21 cellular contexts compared by ENCODE assay signal in genomic region chr10:5688587-5688986, GRCh38. TPM values are rescaled to one million over a fixed set of nuclear protein-coding genes. Genes with fewer than 3 reads are reported as not detected.
A peak's percentile ranks its signal among the peaks of the same experiment; 100 is the strongest.
DNase-seq lines count a peak whose midpoint lies in the region; ATAC-seq and TF ChIP-seq lines count a peak whose summit lies in the region.
"Had no signal": no experiment of that assay in that cellular context is flagged by ENCODE, and none has a peak within 500 bp of the region (broad histone marks: within the 10 kb centered on the region; RNA-seq: fewer than 3 reads in every experiment).

No MANE protein-coding gene starts in this region.

- peaks cover 68% of the 10 kb centered on the region for H4K20me1 ChIP-seq in Loucy (ENCODE audit: insufficient read depth, low read length, poor library complexity, severe bottlenecking)

- no peaks in the 10 kb centered on the region for H3K9me3 Mint-ChIP-seq in activated naive CD8-positive, alpha-beta T cell (ENCODE audit: low read depth)
- no peaks in the 10 kb centered on the region for H3K9me3 Mint-ChIP-seq in activated naive CD8-positive, alpha-beta T cell treated with anti-CD3 and anti-CD28 coated beads for 36 hours
- H3K9me3 Mint-ChIP-seq in WTC11 = peaks cover 6% of the 10 kb centered on the region
- peaks cover 5% of the 10 kb centered on the region for H3K9me3 Mint-ChIP-seq in neural crest cell
- H3K9me3 Mint-ChIP-seq: CD4-positive, CD25-positive, alpha-beta regulatory T cell had no signal

- H3K4me2 ChIP-seq in Loucy (ENCODE audit: low read depth, low read length, poor library complexity, severe bottlenecking) = peak overlapping the region; percentile 97
- H3K4me2 ChIP-seq: KMS-11, PC-9 had no signal

- H3K36me3 Mint-ChIP-seq in activated naive CD8-positive, alpha-beta T cell = peaks cover 8% of the 10 kb centered on the region
- peaks cover 27% of the 10 kb centered on the region for H3K36me3 Mint-ChIP-seq in activated naive CD8-positive, alpha-beta T cell treated with anti-CD3 and anti-CD28 coated beads for 36 hours
- H3K36me3 Mint-ChIP-seq in WTC11 (0 out of 2 replicates have a peak, but pooled peaks cover 5% of the 10 kb centered on the region), neural crest cell (ENCODE audit: low read depth) (peaks cover 5% of the 10 kb centered on the region)

- no peaks in the 10 kb centered on the region for H3F3A ChIP-seq in Loucy (ENCODE audit: low read depth)

- CTCF ChIA-PET in WTC11 (lab: Charles Lee) = no interaction called here

- POLR2A ChIA-PET in WTC11 (lab: Charles Lee) = no interaction called here

- no peaks in the 10 kb centered on the region for H3K27me3 ChIP-seq in Loucy (ENCODE audit: insufficient read depth, low read length, poor library complexity, severe bottlenecking)
- H3K27me3 ChIP-seq: SJSA1 had no signal

- no peak for ATAC-seq in WTC11

- H3K9ac ChIP-seq in Loucy (ENCODE audit: low read depth, low read length, poor library complexity, severe bottlenecking) = peak overlapping the region; percentile 59
- H3K9ac ChIP-seq: KMS-11 had no signal

- peak overlapping the region; percentile 60 for H3K4me3 Mint-ChIP-seq in activated naive CD8-positive, alpha-beta T cell
- H3K4me3 Mint-ChIP-seq in activated naive CD8-positive, alpha-beta T cell treated with anti-CD3 and anti-CD28 coated beads for 36 hours = no peak overlapping the region
- H3K4me3 Mint-ChIP-seq in WTC11 (no peak overlapping the region), neural crest cell (peak overlapping the region; percentile 13)

- peaks cover 71% of the 10 kb centered on the region for H3K4me1 ChIP-seq in Loucy (ENCODE audit: insufficient read depth, low read length, poor library complexity, severe bottlenecking)

- H3K9me3 ChIP-seq in Loucy (ENCODE audit: insufficient read depth, low read depth, low read length) = no peaks in the 10 kb centered on the region

- no peaks in the 10 kb centered on the region for H3K9me2 ChIP-seq in Loucy (replicated peaks; ENCODE audit: low read depth, low read length)

- peak overlapping the region; percentile 92 for H3K4me3 ChIP-seq in Loucy (ENCODE audit: low read length, poor library complexity, severe bottlenecking)
- H3K4me3 ChIP-seq: PC-9, SJSA1 had no signal

- H3K27ac Mint-ChIP-seq in activated naive CD8-positive, alpha-beta T cell = no peak overlapping the region
- H3K27ac Mint-ChIP-seq in activated naive CD8-positive, alpha-beta T cell treated with anti-CD3 and anti-CD28 coated beads for 36 hours = no peak overlapping the region
- H3K27ac Mint-ChIP-seq in WTC11 (no peak overlapping the region), neural crest cell (ENCODE audit: unreplicated experiment) (no peak overlapping the region)
- H3K27ac Mint-ChIP-seq: CD4-positive, CD25-positive, alpha-beta regulatory T cell had no signal

- no peaks in the 10 kb centered on the region for H3K36me3 ChIP-seq in Loucy (ENCODE audit: insufficient read depth, low read length)

- no peak overlapping the region for H2AFZ ChIP-seq in Loucy (ENCODE audit: low read length)
- H2AFZ ChIP-seq: PC-9 had no signal

- no peak for DNase-seq in activated naive CD8-positive, alpha-beta T cell treated with anti-CD3 and anti-CD28 coated beads for 36 hours
- DNase-seq in WTC11 (ENCODE audit: low spot score) = no peak
- DNase-seq in neural crest cell (ENCODE audit: low read depth, low spot score) = no peak
- no peak for DNase-seq in NCI-H1105 (lab: John Stamatoyannopoulos, UW)
- no peak for DNase-seq in SK-N-DZ (ENCODE audit: low spot score)
- DNase-seq in NCI-H526 treated with DMSO at 0.1 percent for 48 hours (lab: John Stamatoyannopoulos, UW) = no peak
- DNase-seq: 8988T; CD4-positive, CD25-positive, alpha-beta regulatory T cell; DMS153; EL; NCI-H1048; NCI-H146; NCI-H2029 treated with DMSO at 0.1 percent for 48 hours; NCI-H2171; NCI-H748 treated with DMSO at 0.1 percent for 48 hours; PC-9; SW 1271 had no signal

- peaks cover 88% of the 10 kb centered on the region for H3K79me2 ChIP-seq in Loucy (ENCODE audit: insufficient read depth, low read length)

- no peaks in the 10 kb centered on the region for H3K27me3 Mint-ChIP-seq in activated naive CD8-positive, alpha-beta T cell
- peaks cover 3% of the 10 kb centered on the region for H3K27me3 Mint-ChIP-seq in activated naive CD8-positive, alpha-beta T cell treated with anti-CD3 and anti-CD28 coated beads for 36 hours
- peaks cover 8% of the 10 kb centered on the region for H3K27me3 Mint-ChIP-seq in WTC11 (ENCODE audit: low read depth)
- H3K27me3 Mint-ChIP-seq in neural crest cell (ENCODE audit: low read depth) = peaks cover 3% of the 10 kb centered on the region

- no peak for TF ChIP-seq CTCF in Loucy (conservative IDR thresholded peaks at IDR 0.05; ENCODE audit: low read length)
- no peak for TF ChIP-seq CTCF in WTC11 (IDR thresholded peaks at IDR 0.05)
- TF ChIP-seq CTCF in neural crest cell (conservative IDR thresholded peaks at IDR 0.05) = no peak

- H3K4me1 Mint-ChIP-seq in activated naive CD8-positive, alpha-beta T cell (ENCODE audit: low read depth) = peaks cover 63% of the 10 kb centered on the region
- H3K4me1 Mint-ChIP-seq in activated naive CD8-positive, alpha-beta T cell treated with anti-CD3 and anti-CD28 coated beads for 36 hours = peaks cover 59% of the 10 kb centered on the region
- H3K4me1 Mint-ChIP-seq in WTC11 (peaks cover 47% of the 10 kb centered on the region), neural crest cell (peaks cover 41% of the 10 kb centered on the region)

TF ChIP-seq in WTC11, 78 proteins besides CTCF, POLR2A, EP300 and RAD21:
- no peak for TF ChIP-seq NR2C2 (CRISPR knock-in tag; IDR thresholded peaks at IDR 0.05)
- TF ChIP-seq ZNF121 (CRISPR knock-in tag; IDR thresholded peaks at IDR 0.05) = peak; percentile 55; the same call in 1 of the 2 replicates

RNA-seq across cellular contexts. Expression of gene TASOR2, which starts 3.9 kb away (rescaled TPM):
- total RNA-seq in activated naive CD8-positive, alpha-beta T cell treated with anti-CD3 and anti-CD28 coated beads for 36 hours = 10 to 100 TPM; 63.4 to 63.9 TPM
- total RNA-seq in WTC11 (2021) = 54.5 to 67.3 TPM (median 62.0 TPM) in 3 replicates
- 49.1 and 49.8 TPM in 2 replicates for total RNA-seq in neural crest cell
- polyA plus RNA-seq in SK-N-DZ (2014; cell fraction: cytosol; rRNA removed) = 36.2 and 60.1 TPM in 2 replicates
- 162 and 204 TPM in 2 replicates for polyA plus RNA-seq in SK-N-DZ (2014; cell fraction: nucleus; rRNA removed)

RNA-seq across cellular contexts. Expression of gene ASB13, which starts 22.2 kb away (rescaled TPM):
- total RNA-seq in activated naive CD8-positive, alpha-beta T cell treated with anti-CD3 and anti-CD28 coated beads for 36 hours = 10 to 100 TPM; 11.3 to 12.0 TPM
- total RNA-seq in WTC11 (2021) (23.4 to 28.3 TPM (median 27.3 TPM) in 3 replicates), neural crest cell (40.8 and 41.0 TPM in 2 replicates)
- polyA plus RNA-seq in SK-N-DZ (2014; cell fraction: cytosol; rRNA removed) = 48.1 and 53.9 TPM in 2 replicates
- 26.5 and 30.3 TPM in 2 replicates for polyA plus RNA-seq in SK-N-DZ (2014; cell fraction: nucleus; rRNA removed)

Comparison
In these comparisons a context has a peak if more than half of its experiments do, and no peak if none do; other contexts are left out.
1. H3K4me3 Mint-ChIP-seq: peak in activated naive CD8-positive, alpha-beta T cell (single experiment) and neural crest cell (single experiment); none in activated naive CD8-positive, alpha-beta T cell treated with anti-CD3 and anti-CD28 coated beads for 36 hours (single experiment) and WTC11 (single experiment).